ENCODE assay signal across 8 cellular contexts in the genomic region with DNA sequence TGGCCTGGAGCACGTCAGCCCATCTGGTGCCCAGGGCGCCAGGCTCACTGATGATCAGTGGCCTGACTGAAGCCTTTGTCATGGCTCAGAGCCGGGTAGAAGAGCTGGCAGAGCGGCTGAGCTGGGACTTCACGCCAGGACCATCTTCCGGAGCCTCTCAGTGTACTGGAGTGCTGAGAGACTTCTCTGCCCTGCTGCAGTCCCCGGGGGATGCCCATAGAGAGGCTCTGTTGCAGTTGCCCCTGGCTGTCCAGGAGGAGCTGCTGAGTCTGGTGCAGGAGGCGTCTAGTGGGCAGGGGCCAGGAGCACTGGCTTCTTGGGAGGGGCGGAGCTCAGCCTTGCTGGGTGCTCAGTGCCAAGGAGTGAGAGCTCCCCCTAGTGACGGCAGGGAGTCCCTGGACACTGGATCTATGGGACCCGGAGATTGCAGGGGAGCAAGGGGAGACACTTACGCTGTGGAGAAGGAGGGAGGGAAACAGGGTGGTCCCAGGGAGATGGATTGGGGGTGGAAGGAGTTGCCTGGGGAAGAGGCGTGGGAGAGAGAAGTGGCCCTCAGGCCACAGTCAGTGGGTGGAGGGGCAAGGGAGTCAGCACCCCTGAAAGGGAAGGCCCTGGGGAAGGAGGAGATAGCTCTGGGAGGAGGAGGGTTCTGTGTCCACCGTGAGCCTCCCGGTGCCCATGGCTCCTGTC. TPM values are rescaled to one million over a fixed set of nuclear protein-coding genes. Genes with fewer than 3 reads are reported as not detected.
DNase-seq lines count a peak whose midpoint lies in the region; ATAC-seq, FAIRE-seq and TF ChIP-seq lines count a peak whose summit lies in the region.

No MANE protein-coding gene starts in this region.

- DNase-seq in GM12892 (ENCODE audit: insufficient read length) = peak; percentile 92
- peak; percentile 91 for DNase-seq in NCI-H1436 (lab: John Stamatoyannopoulos, UW)
- peak; percentile 69 to 90 (median 83) for DNase-seq in T-cell
- DNase-seq in amniotic epithelial cell (ENCODE audit: low read depth) = peak; percentile 87
- DNase-seq in left ventricle myocardium inferior = peak; percentile 88
- no peak for DNase-seq in mesenteric fat pad (ENCODE audit: low spot score)

- POLR2A ChIA-PET in T-cell (lab: Charles Lee) = interaction anchor here (0.7 to 3.0 kb wide), 6 partner anchors 9 to 189 kb away, joined by 3 to 27 read pairs (median 6); a partner anchor contains a TSS

- H3K4me1 ChIP-seq in left ventricle myocardium inferior (peaks cover 64% of the 10 kb centered on the region), rectal smooth muscle tissue (ENCODE audit: control insufficient read depth, insufficient read depth, low read length) (peaks cover 19% of the 10 kb centered on the region)

- no peak overlapping the region for H3K9ac ChIP-seq in rectal smooth muscle tissue (ENCODE audit: low read length)

- H3K27ac Mint-ChIP-seq in T-cell = peak overlapping the region; percentile 95 to 96

- H3K36me3 ChIP-seq in left ventricle myocardium inferior = peaks cover 29% of the 10 kb centered on the region
- H3K36me3 ChIP-seq in rectal smooth muscle tissue (ENCODE audit: control insufficient read depth, insufficient read depth, low read length) = peaks cover 20% of the 10 kb centered on the region

- H3K4me3 ChIP-seq in left ventricle myocardium inferior = peak overlapping the region; percentile 81
- H3K4me3 ChIP-seq in rectal smooth muscle tissue (ENCODE audit: low read length) = peak overlapping the region; percentile 87

- ATAC-seq in HG02840 (IDR thresholded peaks at IDR 0.05; ENCODE audit: low FRiP score, unreplicated experiment) = peak; percentile 45
- peak; percentile 43 to 59 (median 48) for ATAC-seq in T-cell (replicated peaks in 1 of 4)

- intact Hi-C loops in left ventricle myocardium inferior (cut with micrococcal nuclease) = loop anchor here (5.0 kb wide), 1 partner anchor 64 kb away; a partner anchor contains a TSS

- FAIRE-seq in GM12892 (lab: Jason Lieb, UNC) = peak; percentile 91

- H3K4me1 Mint-ChIP-seq in T-cell = peaks cover 44 to 70% (median 57%) of the 10 kb centered on the region in 3 donors

- H3K9me3 Mint-ChIP-seq in T-cell = no peaks in the 10 kb centered on the region

- H3K4me3 Mint-ChIP-seq in T-cell = peak overlapping the region; percentile 82 to 93 (median 88)

- peak; percentile 94 for TF ChIP-seq CTCF in left ventricle myocardium inferior (IDR thresholded peaks at IDR 0.05; ENCODE audit: borderline replicate concordance)

- no peaks in the 10 kb centered on the region for H3K27me3 Mint-ChIP-seq in T-cell

- peak overlapping the region; percentile 96 for H3K27ac ChIP-seq in left ventricle myocardium inferior (replicated peaks)
- H3K27ac ChIP-seq in rectal smooth muscle tissue (ENCODE audit: low read depth, low read length) = peak overlapping the region; percentile 92

- H3K27me3 ChIP-seq in left ventricle myocardium inferior (ENCODE audit: low read depth) = no peaks in the 10 kb centered on the region
- no peaks in the 10 kb centered on the region for H3K27me3 ChIP-seq in rectal smooth muscle tissue (ENCODE audit: control insufficient read depth, insufficient read depth, low read length)

- H3K9me3 ChIP-seq in left ventricle myocardium inferior (replicated peaks) = no peaks in the 10 kb centered on the region

- CTCF ChIA-PET in T-cell (lab: Charles Lee) = interaction anchor here (0.5 to 3.5 kb wide), 47 partner anchors 8 to 1424 kb away, joined by 3 to 66 read pairs (median 4); a partner anchor contains a TSS

- TF ChIP-seq POLR2A in GM12892 (IDR thresholded peaks at IDR 0.05; ENCODE audit: low read depth, low read length) = no peak

- H3K36me3 Mint-ChIP-seq in T-cell = peaks cover 39% of the 10 kb centered on the region

RNA-seq across cellular contexts. Expression of a gene that starts 2.0 kb away (rescaled TPM):
- polyA plus RNA-seq in GM12892 (2012; ENCODE audit: missing spikeins) = 21.5 TPM
- total RNA-seq in T-cell (100 to 1,000 TPM; 126 to 166 (median 146) TPM), left ventricle myocardium inferior (20.5 TPM), mesenteric fat pad (41.4 TPM)

RNA-seq across cellular contexts. Expression of a gene that starts 2.2 kb away (rescaled TPM):
- 5.4 TPM for polyA plus RNA-seq in GM12892 (2012; ENCODE audit: missing spikeins)
- total RNA-seq in T-cell (10 to 100 TPM in 1 of 5 donors, 1 to 10 TPM in 4; 3.9 to 13.5 (median 5.0) TPM), left ventricle myocardium inferior (0.55 TPM), mesenteric fat pad (5.0 TPM)

RNA-seq across cellular contexts. Expression of a gene that starts 10.9 kb away (rescaled TPM):
- 28.7 TPM for polyA plus RNA-seq in GM12892 (2012; ENCODE audit: missing spikeins)
- total RNA-seq in T-cell (100 to 1,000 TPM in 3 of 5 donors, 10 to 100 TPM in 2; 79.6 to 154 (median 109) TPM), left ventricle myocardium inferior (74.8 TPM), mesenteric fat pad (50.1 TPM)

RNA-seq across cellular contexts. Expression of a gene that starts 32.9 kb away (rescaled TPM):
- polyA plus RNA-seq in GM12892 (2012; ENCODE audit: missing spikeins) = not detected
- total RNA-seq in T-cell (under 1 TPM; 0.28 to 0.95 (median 0.61) TPM), left ventricle myocardium inferior (8.0 TPM), mesenteric fat pad (11.7 TPM)
